ENCODE assay signal across 1 cellular context in genomic region chr3:52534281-52535183, GRCh38.
TF ChIP-seq lines count a peak whose summit lies in the region.

No MANE protein-coding gene starts in this region.

TF ChIP-seq in endothelial cell of umbilical vein, 7 proteins besides CTCF, POLR2A, EP300 and RAD21:
- TF ChIP-seq EZH2 (IDR thresholded peaks at IDR 0.05; ENCODE audit: borderline replicate concordance, low read depth, low read length, severe bottlenecking) (no peak), GATA2 (IDR thresholded peaks at IDR 0.05; ENCODE audit: insufficient read depth, insufficient read length, low read depth, low read length) (no peak), MYC (IDR thresholded peaks at IDR 0.05; ENCODE audit: low read depth, low read length) (no peak), MAX (IDR thresholded peaks at IDR 0.05; ENCODE audit: insufficient read depth, insufficient read length) (no peak)
TF ChIP-seq in endothelial cell of umbilical vein: peak in this region for 0.
